In the genomic region with DNA sequence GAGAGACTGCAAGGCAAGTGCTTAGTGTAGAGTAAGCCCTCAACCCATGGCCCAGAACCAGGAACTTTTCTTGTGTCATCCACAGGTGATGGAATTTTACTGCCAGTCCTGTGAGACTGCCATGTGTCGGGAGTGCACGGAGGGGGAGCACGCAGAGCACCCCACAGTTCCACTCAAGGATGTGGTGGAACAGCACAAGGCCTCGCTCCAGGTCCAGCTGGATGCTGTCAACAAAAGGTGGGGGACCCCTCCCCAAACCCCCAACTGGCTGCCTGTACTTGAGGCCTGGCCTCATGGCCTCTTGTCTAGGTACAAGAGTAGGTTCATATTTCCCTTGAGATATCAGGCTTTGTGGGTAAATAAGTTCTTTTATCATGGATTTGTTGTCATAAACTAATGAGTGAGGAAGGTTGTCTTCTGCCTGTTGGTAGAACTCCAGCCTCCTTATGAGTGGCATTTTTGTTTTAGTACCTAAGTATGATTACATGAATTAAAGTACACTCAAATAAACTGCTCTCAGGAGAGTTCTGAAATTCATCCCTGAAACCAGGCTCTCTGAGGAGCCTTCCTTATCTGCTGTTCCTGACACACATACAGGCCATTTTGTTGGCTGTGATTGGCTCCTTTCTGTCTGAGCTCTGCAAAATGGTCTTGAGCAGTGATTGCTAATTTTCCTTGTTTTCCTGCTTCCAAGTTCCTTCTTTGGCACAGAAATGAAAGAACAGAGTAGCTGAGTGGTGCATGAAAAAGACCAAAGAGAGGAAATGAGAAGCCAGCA, we compare ENCODE assay signal across 13 cellular contexts. TPM values are rescaled to one million over a fixed set of nuclear protein-coding genes. Genes with fewer than 3 reads are reported as not detected.
"Had no signal": no experiment of that assay in that cellular context is flagged by ENCODE, and none has a peak within 500 bp of the region (broad histone marks: within the 10 kb centered on the region; RNA-seq: fewer than 3 reads in every experiment).

No MANE protein-coding gene starts in this region.

- H3K27ac ChIP-seq: esophagus squamous epithelium, psoas muscle had no signal

- H3K27me3 Mint-ChIP-seq: activated B cell treated with CpG ODN at 0.5 μM for 24 hours; stimulated activated naive CD8-positive, alpha-beta T cell treated with anti-CD3 and anti-CD28 coated beads, Interleukin-15, Interleukin-2, amounts not matched to agents 100 ng/mL and 50 ng/mL, for 24 hours had no signal

- H3K27me3 ChIP-seq: esophagus squamous epithelium had no signal

- H3K9me3 ChIP-seq: esophagus squamous epithelium had no signal

- H3K4me1 ChIP-seq: psoas muscle had no signal

- H3K27ac Mint-ChIP-seq: activated B cell treated with CpG ODN at 0.5 μM for 24 hours; activated naive CD8-positive, alpha-beta T cell treated with anti-CD3 and anti-CD28 coated beads, Interleukin-2, amount 10 ng/mL, durations not matched to agents 7 days and 5 days; stimulated activated naive CD8-positive, alpha-beta T cell treated with anti-CD3 and anti-CD28 coated beads, Interleukin-15, Interleukin-2, amounts not matched to agents 100 ng/mL and 50 ng/mL, for 24 hours had no signal

- DNase-seq: activated B cell treated with CpG ODN at 0.5 μM for 24 hours; activated CD4-positive, alpha-beta T cell treated with anti-CD3 and anti-CD28 coated beads, Interleukin-2, amount 50 U/mL, for 1 hour; activated CD8-positive, alpha-beta memory T cell treated with anti-CD3 and anti-CD28 coated beads for 24 hours; activated naive CD4-positive, alpha-beta T cell; activated naive CD8-positive, alpha-beta T cell treated with anti-CD3 and anti-CD28 coated beads, Interleukin-2, amount 10 ng/mL, durations not matched to agents 7 days and 5 days; anterior cingulate cortex; esophagus squamous epithelium; hypothalamus; psoas muscle; SW 1271 had no signal

- H3K9me3 Mint-ChIP-seq: stimulated activated naive CD8-positive, alpha-beta T cell treated with anti-CD3 and anti-CD28 coated beads, Interleukin-15, Interleukin-2, amounts not matched to agents 100 ng/mL and 50 ng/mL, for 24 hours had no signal

- H3K4me3 Mint-ChIP-seq: activated B cell treated with CpG ODN at 0.5 μM for 24 hours; activated naive CD8-positive, alpha-beta T cell treated with anti-CD3 and anti-CD28 coated beads, Interleukin-2, amount 10 ng/mL, durations not matched to agents 7 days and 5 days; neural crest cell; stimulated activated naive CD8-positive, alpha-beta T cell treated with anti-CD3 and anti-CD28 coated beads, Interleukin-15, Interleukin-2, amounts not matched to agents 100 ng/mL and 50 ng/mL, for 24 hours had no signal

- H3K4me3 ChIP-seq: esophagus squamous epithelium, psoas muscle had no signal

RNA-seq across cellular contexts. Expression of a gene that starts 51.4 kb away (rescaled TPM):
- total RNA-seq: sciatic nerve had no signal
